ENCODE assay signal across 8 cellular contexts in genomic region chr11:6603287-6604080, GRCh38. TPM values are rescaled to one million over a fixed set of nuclear protein-coding genes. Genes with fewer than 3 reads are reported as not detected.
DNase-seq lines count a peak whose midpoint lies in the region; ATAC-seq and TF ChIP-seq lines count a peak whose summit lies in the region.

ILK (plus strand) TSS chr11:6603774; CDS start chr11:6604272, 498 bp downstream.
RRP8 (minus strand) TSS chr11:6603616; CDS start chr11:6603502, 114 bp downstream.

- H3K36me3 ChIP-seq in prostate gland: peaks cover 13 to 29% of the 10 kb centered on the region in 2 donors

- H3K27ac ChIP-seq in prostate gland: peak within 1 kb of the TSS; percentile 93 to 95

- no peaks in the 10 kb centered on the region for H3K27me3 ChIP-seq in prostate gland (replicated peaks; ENCODE audit: insufficient read depth)

- peak within 1 kb of the TSS; percentile 80 to 92 for H3K4me3 ChIP-seq in prostate gland

- DNase-seq in GM13976 (ENCODE audit: low spot score) (peak; percentile 95), NCI-H1436 (lab: John Stamatoyannopoulos, UW) (peak; percentile 51), T-helper 1 cell (peak; percentile 69 to 91 (median 76)), amniotic stem cell (lab: John Stamatoyannopoulos, UW) (peak; percentile 84), left cardiac atrium (peak; percentile 94), prostate gland (ENCODE audit: low spot score) (peak; percentile 90), ureter (ENCODE audit: low spot score) (peak; percentile 94)

- peaks cover 17% of the 10 kb centered on the region for H3K4me1 ChIP-seq in prostate gland (replicated peaks)

- TF ChIP-seq CTCF in GM13976 (IDR thresholded peaks at IDR 0.05; ENCODE audit: borderline replicate concordance, control extremely low read depth, extremely low read depth, insufficient read depth, missing control alignments) (no peak), prostate gland (IDR thresholded peaks at IDR 0.05) (peak in 2 of 4 experiments; percentile 33 to 43)

- ATAC-seq in HG02798 (IDR thresholded peaks at IDR 0.05; ENCODE audit: poor library complexity, unreplicated experiment): peak; percentile 83
- peak; percentile 91 to 92 for ATAC-seq in left cardiac atrium

- TF ChIP-seq POLR2A in prostate gland (IDR thresholded peaks at IDR 0.05): peak; percentile 81

- no peaks in the 10 kb centered on the region for H3K9me3 ChIP-seq in prostate gland

- intact Hi-C loops in left cardiac atrium (cut with DNase I): loop anchor here in 1 of 2 donors (5.0 kb wide), 1 partner anchor 79 kb away; the partner anchor contains the start of gene MRPL17
- intact Hi-C loops in prostate gland (cut with DNase I): loop anchor here (5.0 kb wide), 3 partner anchors 54 to 281 kb away; partner anchors contain the start of genes ARFIP2, CAVIN3, DCHS1 and TIMM10B

- WGBS in prostate gland: under 1% methylated on average over 67 of the region's 72 CpGs

- in situ Hi-C loops in GM13976 (cut with MboI; ENCODE audit: low sequenced_read_pairs, unreplicated experiment): no loop called here

RNA-seq across cellular contexts. Expression of gene ILK, which starts in this region (rescaled TPM):
- 100 to 1,000 TPM; 166 to 183 TPM for total RNA-seq in left cardiac atrium
- 100 to 1,000 TPM; 172 to 195 TPM for total RNA-seq in prostate gland
- total RNA-seq in ureter: 192 TPM

RNA-seq across cellular contexts. Expression of gene RRP8, which starts in this region (rescaled TPM):
- total RNA-seq in left cardiac atrium: 10 to 100 TPM; 14.2 to 18.0 TPM
- total RNA-seq in prostate gland: 10 to 100 TPM; 16.4 to 16.6 TPM
- total RNA-seq in ureter: 28.0 TPM

Comparison
In these comparisons a context has a peak if more than half of its experiments do, and no peak if none do; other contexts are left out.
1. Peak in every context shown above with its lines: DNase-seq, ATAC-seq, H3K4me3 ChIP-seq and H3K27ac ChIP-seq.